In genomic region chr17:40611840-40612509, GRCh38 we compare ENCODE assay signal across 25 cellular contexts. TPM values are rescaled to one million over a fixed set of nuclear protein-coding genes. Genes with fewer than 3 reads are reported as not detected.
A peak's percentile ranks its signal among the peaks of the same experiment; 100 is the strongest.
DNase-seq lines count a peak whose midpoint lies in the region; ATAC-seq and TF ChIP-seq lines count a peak whose summit lies in the region.
"Had no signal": no experiment of that assay in that cellular context is flagged by ENCODE, and none has a peak within 500 bp of the region (broad histone marks: within the 10 kb centered on the region; RNA-seq: fewer than 3 reads in every experiment).

No MANE protein-coding gene starts in this region.

- peak overlapping the region; percentile 96 for H3K27ac ChIP-seq in CD4-positive, alpha-beta memory T cell (ENCODE audit: low read depth, low read length)
- H3K27ac ChIP-seq in lung (ENCODE audit: low read depth in 1 of 2, low read length in 1 of 2) (no peak overlapping the region), smooth muscle cell (ENCODE audit: low read depth) (no peak overlapping the region), MM.1S (ENCODE audit: low read length) (no peak overlapping the region)
- H3K27ac ChIP-seq: epithelial cell of prostate, SJCRH30, suprapubic skin, vagina had no signal

- H3K9ac ChIP-seq in smooth muscle cell (ENCODE audit: low read depth) (no peak overlapping the region), MM.1S (ENCODE audit: low read length) (no peak overlapping the region)

- no peaks in the 10 kb centered on the region for H3K36me3 Mint-ChIP-seq in T-helper 2 cell treated with Interferon-gamma antibody and Interleukin-4, amounts not matched to agents 5 μg/mL and 100 μg/mL, for 36 hours (ENCODE audit: low read depth)
- no peaks in the 10 kb centered on the region for H3K36me3 Mint-ChIP-seq in CD4-positive, alpha-beta memory T cell
- peaks cover 5% of the 10 kb centered on the region for H3K36me3 Mint-ChIP-seq in activated naive CD8-positive, alpha-beta T cell treated with anti-CD3 and anti-CD28 coated beads for 36 hours

- peaks cover 95% of the 10 kb centered on the region for H3K4me1 ChIP-seq in CD4-positive, alpha-beta memory T cell (ENCODE audit: insufficient read depth, low read length)
- H3K4me1 ChIP-seq in lung (ENCODE audit: control insufficient read depth in 2 of 2, insufficient read depth in 2 of 2, low read length in 2 of 2) (peaks cover 0 to 8% of the 10 kb centered on the region in 2 donors), smooth muscle cell (ENCODE audit: low read depth) (no peaks in the 10 kb centered on the region), MM.1S (ENCODE audit: low read length) (peaks cover 18% of the 10 kb centered on the region)
- H3K4me1 ChIP-seq: SJCRH30 had no signal

- H4K20me1 ChIP-seq in smooth muscle cell (ENCODE audit: low read depth) = no peaks in the 10 kb centered on the region
- H4K20me1 ChIP-seq in MM.1S (ENCODE audit: insufficient read depth, low read length) = no peaks in the 10 kb centered on the region

- no peaks in the 10 kb centered on the region for H3K27me3 ChIP-seq in CD4-positive, alpha-beta memory T cell (ENCODE audit: insufficient read depth, low read length)
- no peaks in the 10 kb centered on the region for H3K27me3 ChIP-seq in lung (ENCODE audit: control insufficient read depth, insufficient read depth)
- no peaks in the 10 kb centered on the region for H3K27me3 ChIP-seq in smooth muscle cell (ENCODE audit: low read depth)
- no peaks in the 10 kb centered on the region for H3K27me3 ChIP-seq in MM.1S (replicated peaks; ENCODE audit: insufficient read depth, low read length)
- H3K27me3 ChIP-seq: SJCRH30, suprapubic skin, vagina had no signal

- H3K79me2 ChIP-seq in smooth muscle cell (ENCODE audit: low read depth) = no peaks in the 10 kb centered on the region
- no peaks in the 10 kb centered on the region for H3K79me2 ChIP-seq in MM.1S (ENCODE audit: low read length)

- H3K27me3 Mint-ChIP-seq in T-helper 2 cell treated with Interferon-gamma antibody and Interleukin-4, amounts not matched to agents 5 μg/mL and 100 μg/mL, for 36 hours (ENCODE audit: low read depth) = no peaks in the 10 kb centered on the region
- H3K27me3 Mint-ChIP-seq in CD4-positive, alpha-beta memory T cell = no peaks in the 10 kb centered on the region
- no peaks in the 10 kb centered on the region for H3K27me3 Mint-ChIP-seq in activated naive CD8-positive, alpha-beta T cell treated with anti-CD3 and anti-CD28 coated beads for 36 hours

- H3K9me3 ChIP-seq in CD4-positive, alpha-beta memory T cell (ENCODE audit: control insufficient read depth in 1 of 2, low read length in 2 of 2) = no peaks in the 10 kb centered on the region
- peaks cover 0 to 2% of the 10 kb centered on the region in 2 donors for H3K9me3 ChIP-seq in lung (ENCODE audit: control insufficient read depth in 2 of 2, insufficient read depth in 1 of 2, low read length in 1 of 2)
- no peaks in the 10 kb centered on the region for H3K9me3 ChIP-seq in smooth muscle cell (replicated peaks; ENCODE audit: low read depth)
- no peaks in the 10 kb centered on the region for H3K9me3 ChIP-seq in MM.1S (replicated peaks; ENCODE audit: insufficient read depth, low read length)
- H3K9me3 ChIP-seq: SJCRH30, suprapubic skin, vagina had no signal

- H3F3A ChIP-seq in smooth muscle cell (ENCODE audit: low read depth) = no peaks in the 10 kb centered on the region
- H3F3A ChIP-seq in MM.1S (ENCODE audit: insufficient read depth, low read length) = peaks cover 4% of the 10 kb centered on the region

- H3K36me3 ChIP-seq in CD4-positive, alpha-beta memory T cell (ENCODE audit: insufficient read depth, low read length) = no peaks in the 10 kb centered on the region
- H3K36me3 ChIP-seq in lung (ENCODE audit: control insufficient read depth in 2 of 2, insufficient read depth in 2 of 2, low read length in 2 of 2) (no peaks in the 10 kb centered on the region), smooth muscle cell (ENCODE audit: low read depth) (no peaks in the 10 kb centered on the region), MM.1S (replicated peaks; ENCODE audit: insufficient read depth, low read length) (no peaks in the 10 kb centered on the region)
- H3K36me3 ChIP-seq: SJCRH30, suprapubic skin, vagina had no signal

- no peak for TF ChIP-seq CTCF in lung (IDR thresholded peaks at IDR 0.05; ENCODE audit: control extremely low read depth, extremely low read depth)
- TF ChIP-seq CTCF in smooth muscle cell (IDR thresholded peaks at IDR 0.05; ENCODE audit: borderline replicate concordance, insufficient read depth, poor library complexity, severe bottlenecking) = no peak
- no peak for TF ChIP-seq CTCF in MM.1S (IDR thresholded peaks at IDR 0.05; ENCODE audit: low read length)

- 69 to 73% methylated on average over 7 of the region's 7 CpGs for WGBS in lung, 2 donors
- 88% methylated on average over 7 of the region's 7 CpGs for WGBS in smooth muscle cell (ENCODE audit: low lambda C conversion rate)

- ATAC-seq in lung (ENCODE audit: insufficient read depth, low FRiP score) (no peak), HG02885 (IDR thresholded peaks at IDR 0.05; ENCODE audit: poor library complexity, unreplicated experiment) (no peak)

- no peaks in the 10 kb centered on the region for H3K9me3 Mint-ChIP-seq in T-helper 2 cell treated with Interferon-gamma antibody and Interleukin-4, amounts not matched to agents 5 μg/mL and 100 μg/mL, for 36 hours
- H3K9me3 Mint-ChIP-seq in CD4-positive, alpha-beta memory T cell = peaks cover 0 to 1% (median 0%) of the 10 kb centered on the region in 8 donors
- no peaks in the 10 kb centered on the region for H3K9me3 Mint-ChIP-seq in activated naive CD8-positive, alpha-beta T cell treated with anti-CD3 and anti-CD28 coated beads for 36 hours

- no peak overlapping the region for H2AFZ ChIP-seq in smooth muscle cell (ENCODE audit: low read depth)
- no peak overlapping the region for H2AFZ ChIP-seq in MM.1S (ENCODE audit: low read length)

- peak overlapping the region; percentile 52 for H3K27ac Mint-ChIP-seq in T-helper 2 cell treated with Interferon-gamma antibody and Interleukin-4, amounts not matched to agents 5 μg/mL and 100 μg/mL, for 36 hours
- peak overlapping the region; percentile 94 to 100 (median 100) for H3K27ac Mint-ChIP-seq in CD4-positive, alpha-beta memory T cell
- H3K27ac Mint-ChIP-seq in activated naive CD8-positive, alpha-beta T cell treated with anti-CD3 and anti-CD28 coated beads for 36 hours = peak overlapping the region; percentile 75
- H3K27ac Mint-ChIP-seq: progenitor cell of endocrine pancreas had no signal

- H3K4me3 Mint-ChIP-seq in T-helper 2 cell treated with Interferon-gamma antibody and Interleukin-4, amounts not matched to agents 5 μg/mL and 100 μg/mL, for 36 hours = peak overlapping the region; percentile 28
- H3K4me3 Mint-ChIP-seq in CD4-positive, alpha-beta memory T cell = peak overlapping the region in 7 of 8 donors; percentile 39 to 85 (median 76)
- peak overlapping the region; percentile 23 for H3K4me3 Mint-ChIP-seq in activated naive CD8-positive, alpha-beta T cell treated with anti-CD3 and anti-CD28 coated beads for 36 hours

- no peaks in the 10 kb centered on the region for H3K9me2 ChIP-seq in MM.1S (replicated peaks; ENCODE audit: insufficient read depth, low read length)

- CTCF ChIA-PET in CD4-positive, alpha-beta memory T cell (lab: Charles Lee; ENCODE audit: partially characterized antibody) = interaction anchor here (0.6 to 16.9 kb wide), 4 partner anchors 9 to 207 kb away, joined by 3 to 435 read pairs (median 4); partner anchors contain the start of gene CCR7

- peaks cover 66% of the 10 kb centered on the region for H3K4me1 Mint-ChIP-seq in T-helper 2 cell treated with Interferon-gamma antibody and Interleukin-4, amounts not matched to agents 5 μg/mL and 100 μg/mL, for 36 hours (ENCODE audit: low read depth)
- peaks cover 66 to 97% (median 85%) of the 10 kb centered on the region in 4 donors for H3K4me1 Mint-ChIP-seq in CD4-positive, alpha-beta memory T cell
- H3K4me1 Mint-ChIP-seq in activated naive CD8-positive, alpha-beta T cell treated with anti-CD3 and anti-CD28 coated beads for 36 hours = peaks cover 93% of the 10 kb centered on the region

- POLR2A ChIA-PET in CD4-positive, alpha-beta memory T cell (lab: Charles Lee; ENCODE audit: partially characterized antibody) = interaction anchor here (0.7 to 22.3 kb wide), 10 partner anchors 7 to 289 kb away, joined by 3 to 1226 read pairs (median 30); partner anchors contain the start of genes CCR7 and SMARCE1

- H3K4me3 ChIP-seq in CD4-positive, alpha-beta memory T cell (ENCODE audit: low read length in 2 of 2) = no peak overlapping the region
- H3K4me3 ChIP-seq in lung (no peak overlapping the region), smooth muscle cell (no peak overlapping the region), MM.1S (ENCODE audit: low read length) (no peak overlapping the region)
- H3K4me3 ChIP-seq: SJCRH30, skin epidermis, suprapubic skin, vagina had no signal

- H3K4me2 ChIP-seq in smooth muscle cell = no peak overlapping the region
- no peak overlapping the region for H3K4me2 ChIP-seq in MM.1S (ENCODE audit: low read depth, low read length)

- no peak for DNase-seq in T-helper 2 cell treated with Interferon-gamma antibody and Interleukin-4, amounts not matched to agents 5 μg/mL and 100 μg/mL, for 36 hours (ENCODE audit: low spot score)
- DNase-seq in T-helper 2 cell (no peak), lung (ENCODE audit: low spot score) (peak; percentile 24), smooth muscle cell (lab: John Stamatoyannopoulos, UW; ENCODE audit: unreplicated experiment) (no peak), MM.1S (no peak)
- no peak for DNase-seq in CD4-positive, alpha-beta memory T cell
- DNase-seq in activated naive CD8-positive, alpha-beta T cell treated with anti-CD3 and anti-CD28 coated beads for 36 hours = no peak
- DNase-seq: dermis blood vessel endothelial cell, foreskin melanocyte, H7, NCI-H1436, NCI-H2171, NCI-H82, SJCRH30 had no signal

- intact Hi-C loops in CD4-positive, alpha-beta memory T cell (cut with micrococcal nuclease) = loop anchor here (2.0 to 5.0 kb wide), 2 partner anchors 13 to 290 kb away; no protein-coding TSS in a partner anchor

RNA-seq across cellular contexts. Expression of gene SMARCE1, which starts 35.6 kb away (rescaled TPM):
- 10 to 100 TPM; 87.6 to 91.0 TPM for total RNA-seq in CD4-positive, alpha-beta memory T cell
- 100 to 1,000 TPM; 148 to 197 TPM for polyA plus RNA-seq in CD4-positive, alpha-beta memory T cell
- 100 to 1,000 TPM; 107 to 118 TPM for total RNA-seq in activated naive CD8-positive, alpha-beta T cell treated with anti-CD3 and anti-CD28 coated beads for 36 hours
- total RNA-seq in lung = 100 to 1,000 TPM in 1 of 2 donors, 10 to 100 TPM in 1; 76.4 to 137 TPM
- 10 to 100 TPM; 55.2 to 58.1 TPM for polyA plus RNA-seq in lung
- 87.5 and 95.9 TPM in 2 replicates for total RNA-seq in smooth muscle cell
- 101 and 115 TPM in 2 replicates for polyA plus RNA-seq in smooth muscle cell

RNA-seq across cellular contexts. Expression of gene CCR7, which starts 46.7 kb away (rescaled TPM):
- 100 to 1,000 TPM; 268 to 269 TPM for total RNA-seq in CD4-positive, alpha-beta memory T cell
- polyA plus RNA-seq in CD4-positive, alpha-beta memory T cell = 100 to 1,000 TPM; 436 to 502 TPM
- total RNA-seq in activated naive CD8-positive, alpha-beta T cell treated with anti-CD3 and anti-CD28 coated beads for 36 hours = 100 to 1,000 TPM; 260 to 274 TPM
- total RNA-seq in lung (1 to 10 TPM; 1.8 to 4.0 TPM), smooth muscle cell (not detected in 2 replicates)
- polyA plus RNA-seq in lung (1 to 10 TPM; 2.1 to 5.9 TPM), smooth muscle cell (not detected in 2 replicates)
- total RNA-seq: A172, bronchial epithelial cell, kidney epithelial cell, progenitor cell of endocrine pancreas, SJCRH30, vagina had no signal
- polyA plus RNA-seq: neural cell had no signal

RNA-seq across cellular contexts. Expression of gene KRT222, which starts 53.0 kb away (rescaled TPM):
- not detected for total RNA-seq in CD4-positive, alpha-beta memory T cell
- not detected for polyA plus RNA-seq in CD4-positive, alpha-beta memory T cell
- total RNA-seq in activated naive CD8-positive, alpha-beta T cell treated with anti-CD3 and anti-CD28 coated beads for 36 hours = under 1 TPM in 1 of 2 experiments, not detected in 1; 0.22 TPM
- total RNA-seq in lung = under 1 TPM in 1 of 2 donors, not detected in 1; 0.18 TPM
- polyA plus RNA-seq in lung = under 1 TPM; 0.10 to 0.26 TPM
- total RNA-seq in smooth muscle cell = not detected in 2 replicates
- polyA plus RNA-seq in smooth muscle cell = not detected in 2 replicates
- total RNA-seq: A172, bronchial epithelial cell, kidney epithelial cell, SJCRH30, vagina had no signal
- polyA plus RNA-seq: BJ had no signal

Comparison
In these comparisons a context has a peak if more than half of its experiments do, and no peak if none do; other contexts are left out.
1. H3K4me3 Mint-ChIP-seq: peak in every context shown above with its lines; median percentile 76 in CD4-positive, alpha-beta memory T cell; 28 in T-helper 2 cell treated with Interferon-gamma antibody and Interleukin-4, amounts not matched to agents 5 μg/mL and 100 μg/mL, for 36 hours; 23 in activated naive CD8-positive, alpha-beta T cell treated with anti-CD3 and anti-CD28 coated beads for 36 hours.
2. RNA of gene CCR7, which starts 46.7 kb away (total RNA-seq): 260 to 274 TPM in activated naive CD8-positive, alpha-beta T cell treated with anti-CD3 and anti-CD28 coated beads for 36 hours and 268 to 269 TPM in CD4-positive, alpha-beta memory T cell; 1.8 to 4.0 TPM in lung and not detected in smooth muscle cell; every median in the first group is over 10 times any median in the second.
3. Peak in every context shown above with its lines, with median percentiles within 50 percentile points of each other: H3K27ac Mint-ChIP-seq.